23 cellular contexts compared by ENCODE assay signal in genomic region chr4:33883111-33883510, GRCh38.
"Had no signal": no experiment of that assay in that cellular context is flagged by ENCODE, and none has a peak within 500 bp of the region (broad histone marks: within the 10 kb centered on the region; RNA-seq: fewer than 3 reads in every experiment).

No MANE protein-coding gene starts in this region.

- H2AFZ ChIP-seq: PC-9 had no signal

- DNase-seq: activated B cell treated with CpG ODN at 0.5 μM for 24 hours; activated CD4-positive, alpha-beta T cell treated with anti-CD3 and anti-CD28 coated beads for 1 hour; activated CD4-positive, alpha-beta T cell treated with anti-CD3 and anti-CD28 coated beads, Interleukin-2, amount 10 ng/mL, durations not matched to agents 24 days and 14 days; activated CD4-positive, alpha-beta T cell treated with anti-CD3 and anti-CD28 coated beads, Interleukin-2, amount 50 U/mL, for 48 hours; activated CD8-positive, alpha-beta memory T cell treated with anti-CD3 and anti-CD28 coated beads, Interleukin-2, amount 10 ng/mL, durations not matched to agents 7 days and 5 days; activated effector memory CD4-positive, alpha-beta T cell treated with Interleukin-2 at 50 U/mL for 16 hours; activated naive CD4-positive, alpha-beta T cell treated with anti-CD3 and anti-CD28 coated beads for 36 hours; activated T-cell treated with anti-CD3 and anti-CD28 coated beads, Interleukin-2, amount 50 U/mL, for 24 hours; amygdala; brain microvascular endothelial cell; cerebellar nuclear complex; Kasumi-1; NCI-H1048; NCI-H146; NCI-H187 treated with DMSO at 0.1 percent for 48 hours; NCI-H2081 treated with DMSO at 0.1 percent for 48 hours; NCI-H446; NCI-H524; PC-9; SIG-M5; SW 1271 had no signal

- H3K36me3 ChIP-seq: brain microvascular endothelial cell had no signal

- H3K4me2 ChIP-seq: PC-9 had no signal

- H3K4me3 ChIP-seq: K562, PC-9, SK-N-MC had no signal

- H3K27me3 ChIP-seq: brain microvascular endothelial cell had no signal

- H3K27ac ChIP-seq: brain microvascular endothelial cell, PC-9, SK-N-MC had no signal
